Comparison of ENCODE assay signal across 1 cellular context in the genomic region with DNA sequence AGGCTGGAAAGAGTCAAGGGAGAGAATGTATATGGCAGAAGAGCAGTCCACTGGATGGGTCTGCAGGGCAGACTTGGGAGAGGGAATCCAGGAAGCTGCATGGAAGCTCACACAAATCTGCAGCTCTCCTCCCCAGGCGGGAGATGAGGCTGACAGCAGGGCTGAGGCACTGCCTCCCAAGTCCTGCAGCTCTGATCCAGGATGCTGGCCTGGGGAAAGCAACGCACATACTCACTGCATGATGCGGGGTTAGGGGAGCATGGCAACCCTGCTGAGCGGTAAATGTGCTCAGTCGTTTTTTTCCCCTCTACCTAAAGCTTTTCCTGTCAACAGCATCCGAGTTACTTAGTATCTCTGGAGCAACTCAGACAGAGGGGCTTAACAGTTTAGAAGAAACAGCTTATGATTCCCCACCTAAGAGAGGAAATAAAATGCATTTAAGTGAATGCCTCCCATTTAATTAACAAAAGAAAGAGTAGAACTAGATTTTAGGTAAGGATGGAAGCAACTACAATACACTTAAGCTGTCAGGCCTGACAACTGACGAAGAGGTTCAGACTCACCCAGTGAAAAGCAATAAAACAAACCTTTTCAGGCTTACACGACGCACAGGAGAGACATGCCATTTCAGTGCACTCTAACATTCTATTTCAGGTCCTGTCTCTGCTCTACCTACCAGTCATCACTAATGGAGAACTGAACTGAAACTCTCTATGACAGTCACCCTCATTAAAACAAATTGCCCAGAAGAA.
TF ChIP-seq lines count a peak whose summit lies in the region.

No MANE protein-coding gene starts in this region.

TF ChIP-seq in SK-N-SH treated with all-trans-retinoic acid at 6 μM for 48 hours, 23 proteins besides CTCF, POLR2A, EP300 and RAD21 (continued from another document):
- TF ChIP-seq, protein P1, sequence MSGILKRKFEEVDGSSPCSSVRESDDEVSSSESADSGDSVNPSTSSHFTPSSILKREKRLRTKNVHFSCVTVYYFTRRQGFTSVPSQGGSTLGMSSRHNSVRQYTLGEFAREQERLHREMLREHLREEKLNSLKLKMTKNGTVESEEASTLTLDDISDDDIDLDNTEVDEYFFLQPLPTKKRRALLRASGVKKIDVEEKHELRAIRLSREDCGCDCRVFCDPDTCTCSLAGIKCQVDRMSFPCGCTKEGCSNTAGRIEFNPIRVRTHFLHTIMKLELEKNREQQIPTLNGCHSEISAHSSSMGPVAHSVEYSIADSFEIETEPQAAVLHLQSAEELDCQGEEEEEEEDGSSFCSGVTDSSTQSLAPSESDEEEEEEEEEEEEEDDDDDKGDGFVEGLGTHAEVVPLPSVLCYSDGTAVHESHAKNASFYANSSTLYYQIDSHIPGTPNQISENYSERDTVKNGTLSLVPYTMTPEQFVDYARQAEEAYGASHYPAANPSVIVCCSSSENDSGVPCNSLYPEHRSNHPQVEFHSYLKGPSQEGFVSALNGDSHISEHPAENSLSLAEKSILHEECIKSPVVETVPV (CRISPR knock-in tag; IDR thresholded peaks at IDR 0.05), result no peak
- TF ChIP-seq ISL1 (CRISPR knock-in tag; IDR thresholded peaks at IDR 0.05), result no peak
